In genomic region chr19:4228765-4229178, GRCh38 we compare ENCODE assay signal across 25 cellular contexts. TPM values are rescaled to one million over a fixed set of nuclear protein-coding genes. Genes with fewer than 3 reads are reported as not detected.
DNase-seq lines count a peak whose midpoint lies in the region; ATAC-seq, FAIRE-seq and TF ChIP-seq lines count a peak whose summit lies in the region.
"Had no signal": no experiment of that assay in that cellular context is flagged by ENCODE, and none has a peak within 500 bp of the region (broad histone marks: within the 10 kb centered on the region; RNA-seq: fewer than 3 reads in every experiment).

No MANE protein-coding gene starts in this region.

- H3K36me3 ChIP-seq in HUES64 (ENCODE audit: insufficient read depth, low read length), result no peaks in the 10 kb centered on the region
- H3K36me3 ChIP-seq in fibroblast of lung (ENCODE audit: control insufficient read depth, insufficient read depth, low read length), result no peaks in the 10 kb centered on the region
- H3K36me3 ChIP-seq in smooth muscle cell (ENCODE audit: low read depth), result no peaks in the 10 kb centered on the region
- H3K36me3 ChIP-seq: esophagus muscularis mucosa, gastrocnemius medialis, right atrium auricular region had no signal

- DNase-seq in fibroblast of lung (ENCODE audit: low read depth in 2 of 2) (no peak), smooth muscle cell (lab: John Stamatoyannopoulos, UW; ENCODE audit: unreplicated experiment) (no peak), GM13977 (ENCODE audit: low spot score) (no peak), H54 (ENCODE audit: insufficient read length, low spot score) (no peak)
- no peak for DNase-seq in activated naive CD4-positive, alpha-beta T cell (lab: John Stamatoyannopoulos, UW)
- DNase-seq: activated naive CD4-positive, alpha-beta T cell treated with anti-CD3 and anti-CD28 coated beads, Interleukin-2, amount 10 ng/mL, durations not matched to agents 7 days and 5 days; activated T-cell treated with anti-CD3 and anti-CD28 coated beads, Interleukin-2, amount 50 U/mL, for 4 hours; amniotic stem cell; CD8-positive, alpha-beta memory T cell; DMS153; gastrocnemius medialis; GDM1; Kasumi-1; NCI-H524; T-helper 17 cell had no signal

- no peak for ATAC-seq in HG03045 (IDR thresholded peaks at IDR 0.05; ENCODE audit: unreplicated experiment)
- ATAC-seq: gastrocnemius medialis had no signal

- H3F3A ChIP-seq in smooth muscle cell (ENCODE audit: low read depth), result peaks cover 3% of the 10 kb centered on the region

- FAIRE-seq in H54 (lab: Jason Lieb, UNC), result no peak
- FAIRE-seq: keratinocyte had no signal

- 0 out of 2 replicates have a peak overlapping the region, but pooled peaks have one; percentile 3 for H3K9ac ChIP-seq in HUES64 (ENCODE audit: low read depth, low read length)
- H3K9ac ChIP-seq in fibroblast of lung (ENCODE audit: insufficient read depth, low read length), result no peak overlapping the region
- H3K9ac ChIP-seq in smooth muscle cell (ENCODE audit: low read depth), result peak overlapping the region; percentile 31
- H3K9ac ChIP-seq: parathyroid adenoma had no signal

- peak overlapping the region; percentile 13 for H3K4me2 ChIP-seq in fibroblast of lung (ENCODE audit: extremely low read depth, insufficient read depth, low read length)
- H3K4me2 ChIP-seq in smooth muscle cell, result peak overlapping the region; percentile 69

- TF ChIP-seq CTCF in fibroblast of lung (conservative IDR thresholded peaks at IDR 0.05 in 1 of 2, IDR thresholded peaks at IDR 0.05 in 1 of 2; ENCODE audit: low read depth in 1 of 2, low read length in 2 of 2) (no peak), smooth muscle cell (IDR thresholded peaks at IDR 0.05; ENCODE audit: borderline replicate concordance, insufficient read depth, poor library complexity, severe bottlenecking) (no peak), GM13977 (IDR thresholded peaks at IDR 0.05; ENCODE audit: extremely low read depth, insufficient read depth, missing control alignments) (no peak)

- H2AFZ ChIP-seq in fibroblast of lung (ENCODE audit: low read length), result no peak overlapping the region
- peak overlapping the region; percentile 89 for H2AFZ ChIP-seq in smooth muscle cell (ENCODE audit: low read depth)
- H2AFZ ChIP-seq: parathyroid adenoma had no signal

- H3K4me3 ChIP-seq in GM08714 (ENCODE audit: low read length) (peak overlapping the region; percentile 67; the same call in 1 of the 2 replicates), HUES64 (ENCODE audit: low read length) (peak overlapping the region; percentile 20; the same call in 1 of the 2 replicates), fibroblast of lung (replicated peaks in 1 of 4; ENCODE audit: control extremely low read depth in 1 of 4, insufficient read depth in 1 of 4, low read depth in 3 of 4, low read length in 4 of 4) (no peak overlapping the region), smooth muscle cell (no peak overlapping the region)
- H3K4me3 ChIP-seq: coronary artery, gastrocnemius medialis, right atrium auricular region had no signal

- H3K79me2 ChIP-seq in fibroblast of lung (ENCODE audit: control insufficient read depth, insufficient read depth, low read length) (no peaks in the 10 kb centered on the region), smooth muscle cell (ENCODE audit: low read depth) (no peaks in the 10 kb centered on the region)
- H3K79me2 ChIP-seq: parathyroid adenoma had no signal

- WGBS in HUES64, result 79% methylated on average over 2 of the region's 2 CpGs
- 86% methylated on average over 2 of the region's 2 CpGs for WGBS in smooth muscle cell (ENCODE audit: low lambda C conversion rate)

- H4K20me1 ChIP-seq in fibroblast of lung (ENCODE audit: control insufficient read depth, extremely low read depth, insufficient read depth, low read length), result no peaks in the 10 kb centered on the region
- no peaks in the 10 kb centered on the region for H4K20me1 ChIP-seq in smooth muscle cell (ENCODE audit: low read depth)

- in situ Hi-C loops in GM13977 (cut with MboI; ENCODE audit: low pct_unique_long_range_greater_than_20kb, low sequenced_read_pairs, unreplicated experiment), result no loop called here

- no peak for TF ChIP-seq POLR2A in H54 (IDR thresholded peaks at IDR 0.05; ENCODE audit: low read depth, low read length)

- H3K9me3 ChIP-seq in HUES64 (ENCODE audit: insufficient read depth, low read depth, low read length) (no peaks in the 10 kb centered on the region), fibroblast of lung (ENCODE audit: control insufficient read depth, insufficient read depth, low read depth, low read length) (no peaks in the 10 kb centered on the region), smooth muscle cell (replicated peaks; ENCODE audit: low read depth) (no peaks in the 10 kb centered on the region)
- H3K9me3 ChIP-seq: esophagus muscularis mucosa, gastrocnemius medialis, right atrium auricular region had no signal

- H3K4me1 ChIP-seq in HUES64 (ENCODE audit: insufficient read depth, low read length) (peaks cover 4% of the 10 kb centered on the region; the same call in 1 of the 2 replicates), fibroblast of lung (ENCODE audit: control insufficient read depth, extremely low read depth, insufficient read depth, low read length) (peaks cover 3% of the 10 kb centered on the region), smooth muscle cell (ENCODE audit: low read depth) (no peaks in the 10 kb centered on the region)
- H3K4me1 ChIP-seq: gastrocnemius medialis, parathyroid adenoma had no signal

- H3K27ac ChIP-seq in HUES64 (ENCODE audit: low read depth, low read length) (no peak overlapping the region), fibroblast of lung (ENCODE audit: insufficient read depth, low read length) (no peak overlapping the region), smooth muscle cell (ENCODE audit: low read depth) (no peak overlapping the region)
- H3K27ac ChIP-seq: esophagus muscularis mucosa, gastrocnemius medialis, parathyroid adenoma, right atrium auricular region had no signal

- H3K27me3 ChIP-seq in HUES64 (ENCODE audit: insufficient read depth, low read length) (peaks cover 14% of the 10 kb centered on the region), fibroblast of lung (ENCODE audit: control insufficient read depth, insufficient read depth, low read length) (peaks cover 11% of the 10 kb centered on the region), smooth muscle cell (ENCODE audit: low read depth) (no peaks in the 10 kb centered on the region)

RNA-seq across cellular contexts. Expression of gene EBI3, which starts 0.6 kb away (rescaled TPM):
- polyA plus RNA-seq in HUES64 (2013, experiment 1 of 2), result 0.80 TPM
- 1.5 TPM for polyA plus RNA-seq in HUES64 (2013, experiment 2 of 2)
- total RNA-seq in fibroblast of lung, result not detected in 2 replicates
- polyA plus RNA-seq in fibroblast of lung, result 0.05 and 0.14 TPM in 2 replicates
- polyA plus RNA-seq in fibroblast of lung (2012), result not detected in 2 replicates
- polyA minus RNA-seq in fibroblast of lung (ENCODE audit: low replicate concordance), result not detected in 2 replicates
- 0.18 and 0.40 TPM in 2 replicates for total RNA-seq in smooth muscle cell
- 3.3 and 3.9 TPM in 2 replicates for polyA plus RNA-seq in smooth muscle cell
- total RNA-seq: HT-29, T-helper 17 cell had no signal
- polyA plus RNA-seq: CD8-positive, alpha-beta memory T cell had no signal

RNA-seq across cellular contexts. Expression of gene YJU2, which starts 18.1 kb away (rescaled TPM):
- polyA plus RNA-seq in HUES64 (2013, experiment 1 of 2), result 26.0 TPM
- polyA plus RNA-seq in HUES64 (2013, experiment 2 of 2), result 26.5 TPM
- total RNA-seq in fibroblast of lung, result 12.6 and 14.7 TPM in 2 replicates
- polyA plus RNA-seq in fibroblast of lung, result 10.7 and 16.3 TPM in 2 replicates
- polyA plus RNA-seq in fibroblast of lung (2012), result 13.8 and 17.9 TPM in 2 replicates
- polyA minus RNA-seq in fibroblast of lung (ENCODE audit: low replicate concordance), result 4.5 and 8.9 TPM in 2 replicates
- 8.7 and 11.6 TPM in 2 replicates for total RNA-seq in smooth muscle cell
- polyA plus RNA-seq in smooth muscle cell, result 12.0 and 16.6 TPM in 2 replicates

RNA-seq across cellular contexts. Expression of gene ANKRD24, which starts 46.3 kb away (rescaled TPM):
- polyA plus RNA-seq in HUES64 (2013, experiment 1 of 2), result 3.7 TPM
- 4.2 TPM for polyA plus RNA-seq in HUES64 (2013, experiment 2 of 2)
- total RNA-seq in fibroblast of lung, result 2.3 and 2.6 TPM in 2 replicates
- polyA plus RNA-seq in fibroblast of lung, result 0.09 and 0.14 TPM in 2 replicates
- 0.17 and 0.26 TPM in 2 replicates for polyA plus RNA-seq in fibroblast of lung (2012)
- polyA minus RNA-seq in fibroblast of lung (ENCODE audit: low replicate concordance), result 3.6 TPM in 1 of 2 replicates, not detected in the other
- total RNA-seq in smooth muscle cell, result 0.09 TPM in 1 of 2 replicates, not detected in the other
- polyA plus RNA-seq in smooth muscle cell, result 0.70 and 1.5 TPM in 2 replicates

RNA-seq across cellular contexts. Expression of gene SIRT6, which starts 46.4 kb away (rescaled TPM):
- 16.8 TPM for polyA plus RNA-seq in HUES64 (2013, experiment 1 of 2)
- 17.0 TPM for polyA plus RNA-seq in HUES64 (2013, experiment 2 of 2)
- total RNA-seq in fibroblast of lung, result 9.2 and 10.0 TPM in 2 replicates
- 8.8 and 11.0 TPM in 2 replicates for polyA plus RNA-seq in fibroblast of lung
- polyA plus RNA-seq in fibroblast of lung (2012), result 12.0 and 18.6 TPM in 2 replicates
- polyA minus RNA-seq in fibroblast of lung (ENCODE audit: low replicate concordance), result 4.7 and 7.3 TPM in 2 replicates
- total RNA-seq in smooth muscle cell, result 14.2 and 14.5 TPM in 2 replicates
- polyA plus RNA-seq in smooth muscle cell, result 9.2 and 9.4 TPM in 2 replicates

RNA-seq across cellular contexts. Expression of gene SHD, which starts 50.3 kb away (rescaled TPM):
- 1.1 TPM for polyA plus RNA-seq in HUES64 (2013, experiment 1 of 2)
- 3.2 TPM for polyA plus RNA-seq in HUES64 (2013, experiment 2 of 2)
- total RNA-seq in fibroblast of lung (not detected in 2 replicates), smooth muscle cell (not detected in 2 replicates)
- polyA plus RNA-seq in fibroblast of lung (not detected in 2 replicates), smooth muscle cell (not detected in 2 replicates)
- polyA plus RNA-seq in fibroblast of lung (2012), result not detected in 2 replicates
- not detected in 2 replicates for polyA minus RNA-seq in fibroblast of lung (ENCODE audit: low replicate concordance)
- total RNA-seq: activated CD4-positive, alpha-beta T cell treated with anti-CD3 and anti-CD28 coated beads for 36 hours; activated T-cell treated with anti-CD3 and anti-CD28 coated beads, Interleukin-2, amount 50 U/mL, for 4 hours; CD8-positive, alpha-beta memory T cell; esophagus muscularis mucosa; T-helper 17 cell had no signal
- polyA plus RNA-seq: CD8-positive, alpha-beta memory T cell; keratinocyte had no signal

Comparison
In these comparisons a context has a peak if more than half of its experiments do, and no peak if none do; other contexts are left out.
1. H3K4me3 ChIP-seq: peak in GM08714 (single experiment) and HUES64 (single experiment); none in fibroblast of lung (0 of 4) and smooth muscle cell (single experiment).